8 cellular contexts compared by ENCODE assay signal in the genomic region with DNA sequence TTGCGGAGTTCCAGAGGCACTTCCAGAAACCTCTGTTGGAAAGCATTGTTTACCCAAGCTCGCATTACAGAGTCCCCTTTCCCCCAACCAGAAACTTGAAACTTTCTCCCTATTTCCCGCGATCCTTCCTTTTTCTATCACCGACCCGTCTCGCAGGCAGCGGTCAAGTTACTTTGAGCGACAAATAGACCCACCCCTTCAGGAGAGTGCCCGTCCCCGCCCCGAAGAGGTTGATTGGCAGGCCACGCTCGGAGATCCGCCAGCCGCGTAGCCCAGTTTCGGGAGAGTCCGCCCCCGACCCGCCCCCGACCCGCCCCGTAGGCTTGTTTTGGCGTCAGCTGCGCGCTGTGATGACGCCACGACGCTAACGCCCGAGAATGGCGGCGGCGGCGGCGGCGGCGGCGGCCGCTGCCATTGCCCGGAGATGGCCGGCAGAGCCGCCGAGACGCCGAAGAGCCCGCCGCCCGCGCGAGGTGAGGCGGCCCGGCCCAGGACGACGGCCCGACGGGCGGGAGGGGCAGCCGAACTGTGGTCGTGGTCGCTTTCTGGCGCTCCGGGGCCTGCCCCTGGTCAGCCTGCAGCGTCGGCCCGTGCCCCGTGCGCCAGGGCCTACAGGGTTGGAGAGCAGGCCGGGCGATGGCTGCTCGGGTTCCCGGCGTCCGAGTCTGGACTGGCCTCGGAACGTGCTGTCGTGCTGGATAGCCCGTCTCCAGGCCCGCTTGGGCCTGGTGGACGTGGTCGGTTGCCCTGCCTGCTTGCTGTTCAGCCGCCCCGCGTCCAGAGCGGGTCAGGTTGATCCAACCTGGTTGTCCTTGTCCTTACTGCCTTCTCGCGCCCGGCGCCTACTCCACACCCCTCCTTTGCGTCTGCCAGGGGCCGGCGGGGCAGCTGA. TPM values are rescaled to one million over a fixed set of nuclear protein-coding genes. Genes with fewer than 3 reads are reported as not detected.
DNase-seq lines count a peak whose midpoint lies in the region; ATAC-seq and TF ChIP-seq lines count a peak whose summit lies in the region.

A gene (plus strand): TSS at position 356 of the 892 bp plus-strand sequence. CDS start 15,496 bp downstream, outside the sequence.

- intact Hi-C loops in CD4-positive, alpha-beta memory T cell (cut with micrococcal nuclease): loop anchor here (1.0 kb wide), 5 partner anchors 42 to 130 kb away; a partner anchor contains a TSS

- H3K4me3 ChIP-seq in CD4-positive, alpha-beta memory T cell (ENCODE audit: low read length in 2 of 2): peak within 1 kb of the TSS; percentile 76 to 90
- H3K4me3 ChIP-seq in ectodermal cell (ENCODE audit: insufficient read depth, low read depth, low read length) (peak within 1 kb of the TSS; percentile 97), lung (peak within 1 kb of the TSS; percentile 82)

- POLR2A ChIA-PET in CD4-positive, alpha-beta memory T cell (lab: Charles Lee; ENCODE audit: partially characterized antibody): interaction anchor here (0.8 to 3.4 kb wide), 13 partner anchors 10 to 233 kb away, joined by 3 to 28 read pairs (median 4); a partner anchor contains a TSS

- H3K27ac ChIP-seq in CD4-positive, alpha-beta memory T cell (ENCODE audit: low read depth, low read length): peak within 1 kb of the TSS; percentile 95
- H3K27ac ChIP-seq in ectodermal cell (ENCODE audit: insufficient read depth, low read depth, low read length, poor library complexity, severe bottlenecking) (peak within 1 kb of the TSS; percentile 83), lung (ENCODE audit: low read depth in 1 of 2, low read length in 1 of 2) (peak within 1 kb of the TSS; percentile 95 to 100)

- H3K4me1 ChIP-seq in CD4-positive, alpha-beta memory T cell (ENCODE audit: insufficient read depth, low read length): peaks cover 20% of the 10 kb centered on the region
- peaks cover 6% of the 10 kb centered on the region for H3K4me1 ChIP-seq in ectodermal cell (ENCODE audit: control insufficient read depth, insufficient read depth, low read length)
- peaks cover 7 to 14% of the 10 kb centered on the region in 2 donors for H3K4me1 ChIP-seq in lung (ENCODE audit: control insufficient read depth in 2 of 2, insufficient read depth in 2 of 2, low read length in 2 of 2)

- no peak for TF ChIP-seq CTCF in lung (IDR thresholded peaks at IDR 0.05; ENCODE audit: control extremely low read depth, extremely low read depth)

- peaks cover 0 to 7% of the 10 kb centered on the region in 2 donors for H3K36me3 Mint-ChIP-seq in CD4-positive, alpha-beta memory T cell

- H3K4me1 Mint-ChIP-seq in CD4-positive, alpha-beta memory T cell: peaks cover 12 to 48% (median 39%) of the 10 kb centered on the region in 4 donors

- WGBS in ectodermal cell, 2 experiments: 0% methylated on average over 93 of the region's 93 CpGs
- 1% methylated on average over 52 to 93 of the region's 93 CpGs for WGBS in lung, 2 donors

- H3K36me3 ChIP-seq in CD4-positive, alpha-beta memory T cell (ENCODE audit: insufficient read depth, low read length): no peaks in the 10 kb centered on the region
- H3K36me3 ChIP-seq in ectodermal cell (ENCODE audit: control insufficient read depth, insufficient read depth, low read length): no peaks in the 10 kb centered on the region
- no peaks in the 10 kb centered on the region for H3K36me3 ChIP-seq in lung (ENCODE audit: control insufficient read depth in 2 of 2, insufficient read depth in 2 of 2, low read length in 2 of 2)

- H3K27me3 ChIP-seq in CD4-positive, alpha-beta memory T cell (ENCODE audit: insufficient read depth, low read length): no peaks in the 10 kb centered on the region
- H3K27me3 ChIP-seq in ectodermal cell (ENCODE audit: control insufficient read depth, insufficient read depth, low read length, poor library complexity, severe bottlenecking): no peaks in the 10 kb centered on the region
- no peaks in the 10 kb centered on the region for H3K27me3 ChIP-seq in lung (ENCODE audit: control insufficient read depth, insufficient read depth)

- H3K27me3 Mint-ChIP-seq in CD4-positive, alpha-beta memory T cell: no peaks in the 10 kb centered on the region

- CTCF ChIA-PET in CD4-positive, alpha-beta memory T cell (lab: Charles Lee; ENCODE audit: partially characterized antibody): interaction anchor here (1.0 to 3.8 kb wide), 3 partner anchors 10 to 148 kb away, joined by 3 to 24 read pairs (median 6); no protein-coding TSS in a partner anchor

- H3K9me3 ChIP-seq in CD4-positive, alpha-beta memory T cell (ENCODE audit: control insufficient read depth in 1 of 2, low read length in 2 of 2): no peaks in the 10 kb centered on the region
- H3K9me3 ChIP-seq in ectodermal cell (ENCODE audit: control insufficient read depth, low read length) (no peaks in the 10 kb centered on the region), lung (ENCODE audit: control insufficient read depth in 2 of 2, insufficient read depth in 1 of 2, low read length in 1 of 2) (no peaks in the 10 kb centered on the region)

- DNase-seq in CD4-positive, alpha-beta memory T cell: peak; percentile 86 to 95 (median 87)
- DNase-seq in HS-5 (ENCODE audit: low read depth) (peak; percentile 71), NK-92 (lab: John Stamatoyannopoulos, UW; ENCODE audit: unreplicated experiment) (peak; percentile 78), lung (ENCODE audit: low spot score) (peak; percentile 97)
- peak; percentile 83 to 90 for DNase-seq in activated CD8-positive, alpha-beta memory T cell treated with anti-CD3 and anti-CD28 coated beads for 1 hour (ENCODE audit: extremely low read depth in 1 of 2, low read depth in 1 of 2)
- DNase-seq in stimulated activated CD4-positive, alpha-beta T cell treated with anti-CD3 and anti-CD28 coated beads, TNF-alpha, amount 100 ng/mL, for 24 hours (ENCODE audit: low read depth in 3 of 3): peak; percentile 89 to 95 (median 92)

- ATAC-seq in GM19467 (IDR thresholded peaks at IDR 0.05; ENCODE audit: unreplicated experiment) (peak; percentile 83), lung (ENCODE audit: insufficient read depth, low FRiP score) (peak; percentile 95)

- peak within 1 kb of the TSS; percentile 96 to 98 (median 97) for H3K27ac Mint-ChIP-seq in CD4-positive, alpha-beta memory T cell

- H3K9me3 Mint-ChIP-seq in CD4-positive, alpha-beta memory T cell: no peaks in the 10 kb centered on the region

- peak within 1 kb of the TSS; percentile 89 to 98 (median 96) for H3K4me3 Mint-ChIP-seq in CD4-positive, alpha-beta memory T cell

RNA-seq across cellular contexts. Expression of the gene that starts here (rescaled TPM):
- total RNA-seq in CD4-positive, alpha-beta memory T cell: 10 to 100 TPM; 22.3 to 25.1 TPM
- polyA plus RNA-seq in CD4-positive, alpha-beta memory T cell: 10 to 100 TPM; 19.4 to 25.3 TPM
- polyA plus RNA-seq in ectodermal cell (2013, experiment 1 of 4): 32.4 TPM
- 42.8 TPM for polyA plus RNA-seq in ectodermal cell (2013, experiment 2 of 4)
- polyA plus RNA-seq in ectodermal cell (2013, experiment 3 of 4): 33.4 TPM
- polyA plus RNA-seq in ectodermal cell (2013, experiment 4 of 4): 29.1 TPM
- total RNA-seq in lung: 10 to 100 TPM; 11.8 to 32.9 TPM
- polyA plus RNA-seq in lung: 10 to 100 TPM; 17.9 to 24.5 TPM

Comparison
In these comparisons a context has a peak if more than half of its experiments do, and no peak if none do; other contexts are left out.
1. Peak in every context shown above with its lines: DNase-seq, ATAC-seq, H3K4me3 ChIP-seq and H3K27ac ChIP-seq.